13 cellular contexts compared by ENCODE assay signal in the genomic region with DNA sequence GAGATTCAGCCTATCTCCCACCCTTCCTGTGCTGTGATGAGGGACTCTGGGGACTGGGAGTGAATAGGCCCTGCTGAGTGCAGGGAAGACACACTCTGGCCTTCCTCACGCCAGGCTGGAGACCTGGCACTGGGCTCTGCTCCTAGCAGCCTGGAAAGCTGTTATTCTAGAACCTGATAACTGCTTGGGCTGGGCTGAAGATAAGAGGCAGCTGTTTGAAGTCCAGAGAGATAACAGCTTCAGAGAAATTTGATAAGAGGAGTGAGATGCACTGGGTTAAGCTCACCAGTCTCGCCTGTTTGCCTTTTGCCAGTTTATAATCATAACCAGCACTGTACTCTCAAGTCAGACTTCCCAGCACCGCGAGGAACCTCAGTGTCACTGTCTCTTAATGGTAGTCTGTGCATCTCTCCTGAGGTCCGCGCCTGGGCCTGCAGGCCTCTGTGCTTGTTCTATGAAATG. TPM values are rescaled to one million over a fixed set of nuclear protein-coding genes. Genes with fewer than 3 reads are reported as not detected.
DNase-seq lines count a peak whose midpoint lies in the region; ATAC-seq lines count a peak whose summit lies in the region.
"Had no signal": no experiment of that assay in that cellular context is flagged by ENCODE, and none has a peak within 500 bp of the region (broad histone marks: within the 10 kb centered on the region; RNA-seq: fewer than 3 reads in every experiment).

No MANE protein-coding gene starts in this region.

- no peak overlapping the region for H2BK5ac ChIP-seq in trophoblast cell (ENCODE audit: low read depth, low read length, poor library complexity)

- ATAC-seq in GM18858 (IDR thresholded peaks at IDR 0.05; ENCODE audit: unreplicated experiment) = no peak

- H4K91ac ChIP-seq in trophoblast cell (ENCODE audit: low read depth, low read length) = peak overlapping the region; percentile 29

- H3K4me1 ChIP-seq in endocrine pancreas (ENCODE audit: control insufficient read depth, insufficient read depth, low read length) = no peaks in the 10 kb centered on the region
- H3K4me1 ChIP-seq in trophoblast cell (ENCODE audit: control insufficient read depth in 1 of 2, insufficient read depth in 2 of 2, low read length in 2 of 2) = peaks cover 14 to 28% of the 10 kb centered on the region in 2 experiments

- H2AK5ac ChIP-seq in trophoblast cell (ENCODE audit: low read length) = no peak overlapping the region

- peaks cover 5% of the 10 kb centered on the region for H3K79me1 ChIP-seq in trophoblast cell (ENCODE audit: low read length)

- H3K4ac ChIP-seq in trophoblast cell (ENCODE audit: low read depth, low read length) = no peak overlapping the region

- H3K14ac ChIP-seq in trophoblast cell (ENCODE audit: low read length) = no peak overlapping the region

- H2AFZ ChIP-seq in trophoblast cell (ENCODE audit: insufficient read depth, low read length, poor library complexity) = no peak overlapping the region

- H3K27ac ChIP-seq in trophoblast cell (ENCODE audit: low read depth, low read length) = peak overlapping the region; percentile 32

- H3K4me2 ChIP-seq in trophoblast cell (ENCODE audit: low read length) = no peak overlapping the region

- H3K27me3 ChIP-seq in endocrine pancreas (ENCODE audit: control insufficient read depth, insufficient read depth, low read length) (no peaks in the 10 kb centered on the region), trophoblast cell (ENCODE audit: insufficient read depth, low read length) (no peaks in the 10 kb centered on the region)

- no peaks in the 10 kb centered on the region for H3K9me3 ChIP-seq in endocrine pancreas (ENCODE audit: control insufficient read depth, low read length)
- peaks cover 2% of the 10 kb centered on the region for H3K9me3 ChIP-seq in trophoblast cell (ENCODE audit: insufficient read depth, low read depth, low read length)

- no peak overlapping the region for H3K18ac ChIP-seq in trophoblast cell (ENCODE audit: low read length)

- DNase-seq in NCI-H1092 treated with DMSO at 0.1 percent for 48 hours (lab: John Stamatoyannopoulos, UW) = peak; percentile 64
- no peak for DNase-seq in NCI-H1092 (lab: John Stamatoyannopoulos, UW)
- peak; percentile 49 for DNase-seq in NCI-H526 treated with DMSO at 0.1 percent for 48 hours (lab: John Stamatoyannopoulos, UW)
- peak; percentile 69 to 80 for DNase-seq in trophoblast cell
- DNase-seq in T-helper 1 cell = no peak
- DNase-seq in germinal center (ENCODE audit: low spot score) = no peak
- DNase-seq: activated CD4-positive, alpha-beta T cell treated with anti-CD3 and anti-CD28 coated beads, Interleukin-2, amount 50 U/mL, for 4 hours; activated naive CD4-positive, alpha-beta T cell; Kasumi-1; natural killer cell; NCI-H748 treated with DMSO at 0.1 percent for 48 hours had no signal

- peak overlapping the region; percentile 68 for H2BK12ac ChIP-seq in trophoblast cell (ENCODE audit: low read length)

- H4K8ac ChIP-seq in trophoblast cell (ENCODE audit: low read depth, low read length) = no peak overlapping the region

- no peak overlapping the region for H3K23ac ChIP-seq in trophoblast cell (ENCODE audit: low read length)

- no peaks in the 10 kb centered on the region for H3K79me2 ChIP-seq in trophoblast cell (ENCODE audit: control insufficient read depth, insufficient read depth, low read length, poor library complexity)

- WGBS in trophoblast cell (ENCODE audit: extremely low coverage, insufficient coverage, insufficient read length) = no CpG with 5 or more reads among the region's 6 CpGs

- peak overlapping the region; percentile 21 for H2BK120ac ChIP-seq in trophoblast cell (ENCODE audit: insufficient read depth, low read length, poor library complexity)

- no peak overlapping the region for H4K12ac ChIP-seq in trophoblast cell (ENCODE audit: low read depth, low read length)

- H3K9ac ChIP-seq in endocrine pancreas (ENCODE audit: control insufficient read depth, insufficient read depth, low read length) (peak overlapping the region; percentile 32), trophoblast cell (ENCODE audit: low read length) (no peak overlapping the region)

- no peak overlapping the region for H3K4me3 ChIP-seq in endocrine pancreas (ENCODE audit: control insufficient read depth, insufficient read depth, low read length)
- H3K4me3 ChIP-seq in trophoblast cell (ENCODE audit: low read depth, low read length) = no peak overlapping the region

- H3K36me3 ChIP-seq in endocrine pancreas (ENCODE audit: control insufficient read depth, insufficient read depth, low read length) = no peaks in the 10 kb centered on the region
- no peaks in the 10 kb centered on the region for H3K36me3 ChIP-seq in trophoblast cell (ENCODE audit: control insufficient read depth in 1 of 2, insufficient read depth in 2 of 2, low read length in 2 of 2)

RNA-seq across cellular contexts. Expression of a gene that starts 46.6 kb away (rescaled TPM):
- 0.03 TPM in 2 replicates for polyA plus RNA-seq in trophoblast cell (2013)

Comparison
In these comparisons a context has a peak if more than half of its experiments do, and no peak if none do; other contexts are left out.
1. DNase-seq: peak in NCI-H1092 treated with DMSO at 0.1 percent for 48 hours (single experiment), NCI-H526 treated with DMSO at 0.1 percent for 48 hours (single experiment) and trophoblast cell (2 of 2); none in NCI-H1092 (single experiment), T-helper 1 cell (0 of 5) and germinal center (single experiment).